13 cellular contexts compared by ENCODE assay signal in genomic region chr4:175770555-175770954, GRCh38. TPM values are rescaled to one million over a fixed set of nuclear protein-coding genes. Genes with fewer than 3 reads are reported as not detected.
DNase-seq lines count a peak whose midpoint lies in the region; ATAC-seq and TF ChIP-seq lines count a peak whose summit lies in the region.
"Had no signal": no experiment of that assay in that cellular context is flagged by ENCODE, and none has a peak within 500 bp of the region (broad histone marks: within the 10 kb centered on the region; RNA-seq: fewer than 3 reads in every experiment).

No MANE protein-coding gene starts in this region.

- DNase-seq in AG10803 (ENCODE audit: low read depth) (peak; percentile 11), GM23248 (peak; percentile 44), OCI-M1 (lab: John Stamatoyannopoulos, UW) (peak; percentile 50), fibroblast of peridontal ligament (ENCODE audit: extremely low read depth) (peak; percentile 3), iPS-NIHi11 (ENCODE audit: low spot score) (no peak), globus pallidus (ENCODE audit: low spot score) (no peak), GM19240 (ENCODE audit: insufficient read length, low spot score) (no peak)
- DNase-seq: H7; NCI-H510A; SHP77; stimulated activated naive CD8-positive, alpha-beta T cell treated with anti-CD3 and anti-CD28 coated beads, Interleukin-15, Interleukin-2, amounts not matched to agents 100 U/mL and 50 U/mL, for 24 hours had no signal

- no peaks in the 10 kb centered on the region for H3K79me2 ChIP-seq in GM23248 (ENCODE audit: insufficient read depth)

- H2AFZ ChIP-seq in GM23248 = peak overlapping the region; percentile 74

- in situ Hi-C loops in GM23248 (cut with MboI) = no loop called here

- no peaks in the 10 kb centered on the region for H3K4me1 ChIP-seq in GM23248 (ENCODE audit: insufficient read depth)

- no peaks in the 10 kb centered on the region for H3K9me3 ChIP-seq in GM23248 (ENCODE audit: low read depth)

- peak overlapping the region; percentile 60 for H3K4me2 ChIP-seq in GM23248 (ENCODE audit: unreplicated experiment)

- no peak for TF ChIP-seq CTCF in AG10803 (conservative IDR thresholded peaks at IDR 0.05; ENCODE audit: low read length)

- no peak for ATAC-seq in HG03135 (IDR thresholded peaks at IDR 0.05; ENCODE audit: unreplicated experiment)
- ATAC-seq: stimulated activated naive CD8-positive, alpha-beta T cell treated with anti-CD3 and anti-CD28 coated beads, Interleukin-15, Interleukin-2, amounts not matched to agents 100 U/mL and 50 U/mL, for 24 hours had no signal

- no peaks in the 10 kb centered on the region for H3K36me3 ChIP-seq in GM23248 (ENCODE audit: low read depth)

- 33% methylated on average over 5 of the region's 5 CpGs for WGBS in GM23248 (ENCODE audit: low coverage in 1 of 2, low lambda C conversion rate in 2 of 2, missing lambda C conversion rate in 2 of 2), 2 experiments

- no peaks in the 10 kb centered on the region for H4K20me1 ChIP-seq in GM23248 (ENCODE audit: insufficient read depth)

- H3F3A ChIP-seq in GM23248 (ENCODE audit: insufficient read depth) = no peaks in the 10 kb centered on the region

- no peaks in the 10 kb centered on the region for H3K27me3 ChIP-seq in GM23248 (replicated peaks; ENCODE audit: insufficient read depth)

- no peak overlapping the region for H3K27ac ChIP-seq in GM23248
- H3K27ac ChIP-seq: HL-60 had no signal

- H3K4me3 ChIP-seq in AG10803 (ENCODE audit: low read length) (peak overlapping the region; percentile 45), GM23248 (peak overlapping the region; percentile 61)

- H3K9ac ChIP-seq in GM23248 = peak overlapping the region; percentile 53; the same call in 1 of the 2 replicates

- no peaks in the 10 kb centered on the region for H3K9me2 ChIP-seq in GM23248 (ENCODE audit: insufficient read depth)

RNA-seq across cellular contexts. Expression of gene GPM6A, which starts 41.5 kb away (rescaled TPM):
- not detected in 2 replicates for total RNA-seq in GM23248 (2014; rRNA removed; shearing (Covaris generic))
- not detected in 2 replicates for polyA plus RNA-seq in GM23248 (2016; fragmentation: Nextera tagmentation; extraction: Ambion mirVana)

Comparison
In these comparisons a context has a peak if more than half of its experiments do, and no peak if none do; other contexts are left out.
1. DNase-seq: peak in AG10803 (single experiment), GM23248 (single experiment), OCI-M1 (single experiment) and fibroblast of peridontal ligament (single experiment); none in iPS-NIHi11 (single experiment), globus pallidus (single experiment) and GM19240 (single experiment).